35 cellular contexts compared by ENCODE assay signal in genomic region chr10:133100186-133100585, GRCh38. TPM values are rescaled to one million over a fixed set of nuclear protein-coding genes. Genes with fewer than 3 reads are reported as not detected.
"Had no signal": no experiment of that assay in that cellular context is flagged by ENCODE, and none has a peak within 500 bp of the region (broad histone marks: within the 10 kb centered on the region; RNA-seq: fewer than 3 reads in every experiment).

No MANE protein-coding gene starts in this region.

- H3K4me1 Mint-ChIP-seq: activated B cell treated with CpG ODN at 0.5 μM for 24 hours; activated CD4-positive, alpha-beta memory T cell treated with anti-CD3 and anti-CD28 coated beads, Interleukin-2, amount 10 ng/mL, durations not matched to agents 7 days and 5 days; activated CD4-positive, alpha-beta T cell treated with anti-CD3 and anti-CD28 coated beads, Interleukin-2, amount 10 ng/mL, durations not matched to agents 24 days and 14 days; activated CD8-positive, alpha-beta memory T cell treated with anti-CD3 and anti-CD28 coated beads, Interleukin-2, amount 10 ng/mL, durations not matched to agents 7 days and 5 days; activated naive CD4-positive, alpha-beta T cell treated with anti-CD3 and anti-CD28 coated beads, Interleukin-2, amount 10 ng/mL, durations not matched to agents 7 days and 5 days; activated naive CD4-positive, alpha-beta T cell treated with anti-CD3 and anti-CD28 coated beads, Interleukin-2, amount 50 U/mL, for 24 hours; activated naive CD8-positive, alpha-beta T cell treated with anti-CD3 and anti-CD28 coated beads, Interleukin-2, amount 10 ng/mL, durations not matched to agents 7 days and 5 days; activated naive CD8-positive, alpha-beta T cell treated with anti-CD3 and anti-CD28 coated beads, Interleukin-2, amount 50 U/mL, for 24 hours had no signal

- H3K27ac Mint-ChIP-seq: activated B cell treated with CpG ODN at 0.5 μM for 24 hours; activated CD4-positive, alpha-beta memory T cell treated with anti-CD3 and anti-CD28 coated beads, Interleukin-2, amount 10 ng/mL, durations not matched to agents 7 days and 5 days; activated CD4-positive, alpha-beta T cell treated with anti-CD3 and anti-CD28 coated beads, Interleukin-2, amount 10 ng/mL, durations not matched to agents 24 days and 14 days; activated CD8-positive, alpha-beta memory T cell treated with anti-CD3 and anti-CD28 coated beads, Interleukin-2, amount 10 ng/mL, durations not matched to agents 7 days and 5 days; activated CD8-positive, alpha-beta T cell treated with anti-CD3 and anti-CD28 coated beads, Interleukin-2, amount 10 ng/mL, durations not matched to agents 7 days and 5 days; activated naive CD4-positive, alpha-beta T cell treated with anti-CD3 and anti-CD28 coated beads, Interleukin-2, amount 10 ng/mL, durations not matched to agents 7 days and 5 days; activated naive CD4-positive, alpha-beta T cell treated with anti-CD3 and anti-CD28 coated beads, Interleukin-2, amount 50 U/mL, for 24 hours; activated naive CD8-positive, alpha-beta T cell; activated naive CD8-positive, alpha-beta T cell treated with anti-CD3 and anti-CD28 coated beads, Interleukin-2, amount 10 ng/mL, durations not matched to agents 7 days and 5 days; activated naive CD8-positive, alpha-beta T cell treated with anti-CD3 and anti-CD28 coated beads, Interleukin-2, amount 50 U/mL, for 24 hours; activated T-cell treated with anti-CD3 and anti-CD28 coated beads, Interleukin-2, amount 50 U/mL, for 24 hours; activated T-helper 2 cell treated with anti-CD3 and anti-CD28 coated beads, Interferon-gamma antibody, Interleukin-2, Interleukin-4, amounts not matched to agents 10 μg/mL and 5 μg/mL and 100 μg/mL, durations not matched to agents 14 hours and 24 hours and 36 hours; T-helper 1 cell treated with Interleukin-12 subunit alpha and Interleukin-12 subunit beta and Interleukin-4 antibody, amounts not matched to agents 30 μg/mL and 1 μg/mL, for 36 hours; T-helper 2 cell treated with Interferon-gamma antibody and Interleukin-4, amounts not matched to agents 5 μg/mL and 100 μg/mL, for 36 hours had no signal

- H3K27me3 ChIP-seq: body of pancreas had no signal

- H3K36me3 Mint-ChIP-seq: activated CD8-positive, alpha-beta memory T cell treated with anti-CD3 and anti-CD28 coated beads, Interleukin-2, amount 10 ng/mL, durations not matched to agents 7 days and 5 days; activated naive CD4-positive, alpha-beta T cell treated with anti-CD3 and anti-CD28 coated beads, Interleukin-2, amount 10 ng/mL, durations not matched to agents 7 days and 5 days; activated naive CD4-positive, alpha-beta T cell treated with anti-CD3 and anti-CD28 coated beads, Interleukin-2, amount 50 U/mL, for 24 hours; activated naive CD8-positive, alpha-beta T cell; activated naive CD8-positive, alpha-beta T cell treated with anti-CD3 and anti-CD28 coated beads, Interleukin-2, amount 10 ng/mL, durations not matched to agents 7 days and 5 days had no signal

- H3K36me3 ChIP-seq: brain microvascular endothelial cell, breast epithelium had no signal

- H3K4me3 Mint-ChIP-seq: activated B cell treated with CpG ODN at 0.5 μM for 24 hours; activated CD4-positive, alpha-beta memory T cell treated with anti-CD3 and anti-CD28 coated beads, Interleukin-2, amount 10 ng/mL, durations not matched to agents 7 days and 5 days; activated CD4-positive, alpha-beta T cell treated with anti-CD3 and anti-CD28 coated beads, Interleukin-2, amount 10 ng/mL, durations not matched to agents 24 days and 14 days; activated CD8-positive, alpha-beta memory T cell treated with anti-CD3 and anti-CD28 coated beads, Interleukin-2, amount 10 ng/mL, durations not matched to agents 7 days and 5 days; activated CD8-positive, alpha-beta T cell treated with anti-CD3 and anti-CD28 coated beads, Interleukin-2, amount 10 ng/mL, durations not matched to agents 7 days and 5 days; activated naive CD4-positive, alpha-beta T cell treated with anti-CD3 and anti-CD28 coated beads, Interleukin-2, amount 10 ng/mL, durations not matched to agents 7 days and 5 days; activated naive CD4-positive, alpha-beta T cell treated with anti-CD3 and anti-CD28 coated beads, Interleukin-2, amount 50 U/mL, for 24 hours; activated naive CD8-positive, alpha-beta T cell; activated naive CD8-positive, alpha-beta T cell treated with anti-CD3 and anti-CD28 coated beads, Interleukin-2, amount 10 ng/mL, durations not matched to agents 7 days and 5 days; activated naive CD8-positive, alpha-beta T cell treated with anti-CD3 and anti-CD28 coated beads, Interleukin-2, amount 50 U/mL, for 24 hours; activated T-cell treated with anti-CD3 and anti-CD28 coated beads, Interleukin-2, amount 50 U/mL, for 24 hours; T-helper 1 cell treated with Interleukin-12 subunit alpha and Interleukin-12 subunit beta and Interleukin-4 antibody, amounts not matched to agents 30 μg/mL and 1 μg/mL, for 36 hours; T-helper 2 cell treated with Interferon-gamma antibody and Interleukin-4, amounts not matched to agents 5 μg/mL and 100 μg/mL, for 36 hours had no signal

- ATAC-seq: activated CD8-positive, alpha-beta memory T cell treated with anti-CD3 and anti-CD28 coated beads, Interleukin-2, amount 10 ng/mL, durations not matched to agents 7 days and 5 days; activated naive CD8-positive, alpha-beta T cell treated with anti-CD3 and anti-CD28 coated beads, Interleukin-2, amount 50 U/mL, for 24 hours had no signal

- H3K4me3 ChIP-seq: body of pancreas had no signal

- H3K27ac ChIP-seq: brain microvascular endothelial cell, breast epithelium, VCaP had no signal

- H3K4me1 ChIP-seq: breast epithelium had no signal

- H3K9me3 ChIP-seq: body of pancreas, breast epithelium had no signal

- H3K9me3 Mint-ChIP-seq: activated B cell treated with CpG ODN at 0.5 μM for 24 hours; activated CD4-positive, alpha-beta memory T cell treated with anti-CD3 and anti-CD28 coated beads, Interleukin-2, amount 10 ng/mL, durations not matched to agents 7 days and 5 days; activated CD4-positive, alpha-beta T cell treated with anti-CD3 and anti-CD28 coated beads, Interleukin-2, amount 10 ng/mL, durations not matched to agents 24 days and 14 days; activated naive CD4-positive, alpha-beta T cell treated with anti-CD3 and anti-CD28 coated beads, Interleukin-2, amount 10 ng/mL, durations not matched to agents 7 days and 5 days; activated naive CD4-positive, alpha-beta T cell treated with anti-CD3 and anti-CD28 coated beads, Interleukin-2, amount 50 U/mL, for 24 hours; activated naive CD8-positive, alpha-beta T cell treated with anti-CD3 and anti-CD28 coated beads, Interleukin-2, amount 10 ng/mL, durations not matched to agents 7 days and 5 days; activated naive CD8-positive, alpha-beta T cell treated with anti-CD3 and anti-CD28 coated beads, Interleukin-2, amount 50 U/mL, for 24 hours; activated T-cell treated with anti-CD3 and anti-CD28 coated beads, Interleukin-2, amount 50 U/mL, for 24 hours; activated T-helper 2 cell treated with anti-CD3 and anti-CD28 coated beads, Interferon-gamma antibody, Interleukin-2, Interleukin-4, amounts not matched to agents 10 μg/mL and 5 μg/mL and 100 μg/mL, durations not matched to agents 14 hours and 24 hours and 36 hours; T-helper 1 cell treated with Interleukin-12 subunit alpha and Interleukin-12 subunit beta and Interleukin-4 antibody, amounts not matched to agents 30 μg/mL and 1 μg/mL, for 36 hours; T-helper 2 cell treated with Interferon-gamma antibody and Interleukin-4, amounts not matched to agents 5 μg/mL and 100 μg/mL, for 36 hours had no signal

- DNase-seq: activated B cell treated with CpG ODN at 0.5 μM for 24 hours; activated CD4-positive, alpha-beta memory T cell treated with anti-CD3 and anti-CD28 coated beads, Interleukin-2, amount 10 ng/mL, durations not matched to agents 7 days and 5 days; activated CD4-positive, alpha-beta T cell treated with anti-CD3 and anti-CD28 coated beads for 4 hours; activated CD4-positive, alpha-beta T cell treated with anti-CD3 and anti-CD28 coated beads, Interleukin-2, amount 10 ng/mL, durations not matched to agents 24 days and 14 days; activated CD4-positive, alpha-beta T cell treated with anti-CD3 and anti-CD28 coated beads, Interleukin-2, amount 50 U/mL, for 1 hour; activated CD4-positive, alpha-beta T cell treated with anti-CD3 and anti-CD28 coated beads, Interleukin-2, amount 50 U/mL, for 4 hours; activated CD4-positive, CD25-positive, alpha-beta regulatory T cell treated with anti-CD3 and anti-CD28 coated beads, Interleukin-2, amount 50 U/mL, for 72 hours; activated CD8-positive, alpha-beta memory T cell treated with anti-CD3 and anti-CD28 coated beads for 24 hours; activated CD8-positive, alpha-beta memory T cell treated with anti-CD3 and anti-CD28 coated beads, Interleukin-2, amount 10 ng/mL, durations not matched to agents 7 days and 5 days; activated CD8-positive, alpha-beta memory T cell treated with anti-CD3 and anti-CD28 coated beads, Interleukin-2, amount 50 U/mL, for 48 hours; activated CD8-positive, alpha-beta T cell treated with anti-CD3 and anti-CD28 coated beads, Interleukin-2, amount 10 ng/mL, durations not matched to agents 7 days and 5 days; activated effector memory CD4-positive, alpha-beta T cell treated with Interleukin-2 at 50 U/mL for 16 hours; activated gamma-delta T cell; activated naive CD4-positive, alpha-beta T cell treated with anti-CD3 and anti-CD28 coated beads, Interleukin-2, amount 10 ng/mL, durations not matched to agents 7 days and 5 days; activated naive CD4-positive, alpha-beta T cell treated with Interleukin-2 at 50 U/mL for 16 hours; activated naive CD8-positive, alpha-beta T cell treated with anti-CD3 and anti-CD28 coated beads, Interleukin-2, amount 10 ng/mL, durations not matched to agents 7 days and 5 days; activated naive CD8-positive, alpha-beta T cell treated with anti-CD3 and anti-CD28 coated beads, Interleukin-2, amount 50 U/mL, for 24 hours; activated T-cell treated with anti-CD3 and anti-CD28 coated beads, Interleukin-2, amount 50 U/mL, for 24 hours; activated T-cell treated with anti-CD3 and anti-CD28 coated beads, Interleukin-2, amount 50 U/mL, for 48 hours; amygdala; aorta; brain microvascular endothelial cell; central memory CD4-positive, alpha-beta T cell; T-helper 1 cell; T-helper 2 cell; T-helper 9 cell had no signal

RNA-seq across cellular contexts. Expression of gene ADGRA1, which starts 12.5 kb away (rescaled TPM):
- total RNA-seq: activated B cell treated with CpG ODN at 0.5 μM for 24 hours; activated CD4-positive, alpha-beta memory T cell treated with anti-CD3 and anti-CD28 coated beads, Interleukin-2, amount 10 ng/mL, durations not matched to agents 7 days and 5 days; activated CD4-positive, alpha-beta T cell treated with anti-CD3 and anti-CD28 coated beads, Interleukin-2, amount 10 ng/mL, durations not matched to agents 24 days and 14 days; activated CD8-positive, alpha-beta memory T cell treated with anti-CD3 and anti-CD28 coated beads, Interleukin-2, amount 10 ng/mL, durations not matched to agents 7 days and 5 days; activated CD8-positive, alpha-beta T cell treated with anti-CD3 and anti-CD28 coated beads, Interleukin-2, amount 10 ng/mL, durations not matched to agents 7 days and 5 days; activated naive CD8-positive, alpha-beta T cell treated with anti-CD3 and anti-CD28 coated beads, Interleukin-2, amount 10 ng/mL, durations not matched to agents 7 days and 5 days; activated T-helper 2 cell treated with anti-CD3 and anti-CD28 coated beads, Interferon-gamma antibody, Interleukin-2, Interleukin-4, amounts not matched to agents 10 μg/mL and 5 μg/mL and 100 μg/mL, durations not matched to agents 14 hours and 24 hours and 36 hours; aorta; astrocyte had no signal
